In the genomic region with DNA sequence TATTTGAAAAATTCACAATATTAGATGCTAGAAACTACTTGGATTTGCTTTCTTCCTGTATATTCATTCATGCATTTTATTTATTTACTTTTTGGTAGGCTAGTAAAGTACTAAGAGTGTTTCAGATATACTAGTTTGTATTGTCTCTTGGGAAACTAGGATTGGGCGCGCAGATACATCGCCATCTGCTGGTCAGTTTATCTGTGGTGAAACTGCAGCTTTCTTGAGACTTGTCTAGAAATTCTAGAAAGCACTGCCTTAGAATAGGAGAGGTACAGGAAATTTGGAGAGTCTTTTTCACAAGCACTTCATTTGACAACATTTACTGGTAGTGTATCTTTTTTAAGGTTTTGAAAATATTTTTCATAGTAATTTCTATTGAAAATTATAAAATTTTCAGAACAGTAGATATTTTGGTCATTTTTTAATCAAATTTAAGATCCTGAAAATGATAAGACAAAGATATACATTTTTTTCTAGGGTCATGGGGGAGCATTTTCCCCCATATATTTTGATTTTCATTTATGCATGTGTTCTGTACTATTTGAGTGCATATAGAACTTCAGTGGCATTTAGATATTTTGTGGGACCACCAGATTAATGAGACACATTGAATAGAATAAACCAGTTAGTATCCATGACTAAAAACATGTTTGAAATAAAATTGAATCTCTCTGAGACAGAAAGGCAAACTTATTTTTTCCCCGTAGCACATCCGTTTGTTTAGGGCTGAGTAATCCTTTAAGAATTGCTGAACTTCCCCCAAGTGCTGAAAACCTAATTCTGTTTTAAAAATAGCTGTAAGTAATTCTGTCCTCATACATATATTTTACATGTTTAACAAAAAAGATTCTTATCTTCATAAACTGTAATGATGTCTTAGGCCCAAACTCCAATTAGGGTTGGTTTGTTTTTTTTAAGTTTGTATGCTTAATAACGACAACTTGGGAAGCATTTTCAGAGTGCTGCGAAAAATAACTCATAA, we compare ENCODE assay signal across 8 cellular contexts. TPM values are rescaled to one million over a fixed set of nuclear protein-coding genes. Genes with fewer than 3 reads are reported as not detected.
DNase-seq lines count a peak whose midpoint lies in the region; ATAC-seq and TF ChIP-seq lines count a peak whose summit lies in the region.

No MANE protein-coding gene starts in this region.

- ATAC-seq in GM19351 (IDR thresholded peaks at IDR 0.05; ENCODE audit: unreplicated experiment) (peak; percentile 53), left ventricle myocardium superior (peak; percentile 47), GM18519 (IDR thresholded peaks at IDR 0.05; ENCODE audit: low FRiP score, unreplicated experiment) (no peak)

- TF ChIP-seq CTCF in NB4 (IDR thresholded peaks at IDR 0.05; ENCODE audit: low read depth, low read length) (peak; percentile 72), adrenal gland (IDR thresholded peaks at IDR 0.05) (peak; percentile 73 to 94 (median 83))

- H3K27me3 ChIP-seq in SJSA1 (replicated peaks) (no peaks in the 10 kb centered on the region), adrenal gland (no peaks in the 10 kb centered on the region)

- intact Hi-C loops in adrenal gland (cut with DNase I) (loop anchor here (10.0 kb wide), 2 partner anchors 219 to 371 kb away; no protein-coding TSS in a partner anchor), left ventricle myocardium superior (cut with micrococcal nuclease) (loop anchor here (2.0 kb wide), 1 partner anchor 397 kb away; no protein-coding TSS in a partner anchor)

- H3K4me1 ChIP-seq in SJSA1 (replicated peaks): peaks cover 22% of the 10 kb centered on the region
- H3K4me1 ChIP-seq in adrenal gland (replicated peaks in 1 of 2): no peaks in the 10 kb centered on the region

- H3K36me3 ChIP-seq in SJSA1 (no peaks in the 10 kb centered on the region), adrenal gland (replicated peaks in 1 of 2) (no peaks in the 10 kb centered on the region)

- TF ChIP-seq POLR2A in NB4 (IDR thresholded peaks at IDR 0.05; ENCODE audit: extremely low read depth, insufficient read length) (no peak), adrenal gland (IDR thresholded peaks at IDR 0.05) (no peak)

- peak; percentile 55 to 78 for DNase-seq in AML-193 (lab: John Stamatoyannopoulos, UW)
- peak; percentile 68 for DNase-seq in NB4 (ENCODE audit: low read depth)
- DNase-seq in SJSA1 (ENCODE audit: low read depth in 1 of 2, low spot score in 2 of 2): peak; percentile 57 to 70
- peak; percentile 50 to 85 (median 66) for DNase-seq in adrenal gland
- DNase-seq in left ventricle myocardium superior: peak; percentile 44
- DNase-seq in putamen (ENCODE audit: low spot score): peak; percentile 45

- 55 to 59% (median 55%) methylated on average over 7 of the region's 7 CpGs for WGBS in adrenal gland, 4 donors

- H3K27ac ChIP-seq in SJSA1 (peak overlapping the region; percentile 77), adrenal gland (no peak overlapping the region)

- H3K9me3 ChIP-seq in SJSA1 (replicated peaks) (no peaks in the 10 kb centered on the region), adrenal gland (replicated peaks in 1 of 3) (no peaks in the 10 kb centered on the region)

- H3K4me3 ChIP-seq in NB4 (ENCODE audit: low read depth, low read length): no peak overlapping the region
- H3K4me3 ChIP-seq in SJSA1: no peak overlapping the region
- no peak overlapping the region for H3K4me3 ChIP-seq in adrenal gland

RNA-seq across cellular contexts. Expression of gene SLC38A6, which starts 44.5 kb away (rescaled TPM):
- 16.8 and 22.8 TPM in 2 replicates for total RNA-seq in SJSA1 (2014; rRNA removed; shearing (Covaris generic))
- total RNA-seq in adrenal gland: 10 to 100 TPM; 12.5 to 50.3 (median 23.0) TPM
- polyA plus RNA-seq in adrenal gland: 10 to 100 TPM; 25.6 to 53.9 (median 28.0) TPM
- total RNA-seq in left ventricle myocardium superior: 5.3 TPM

RNA-seq across cellular contexts. Expression of gene TRMT5, which starts 44.7 kb away (rescaled TPM):
- 14.8 and 31.4 TPM in 2 replicates for total RNA-seq in SJSA1 (2014; rRNA removed; shearing (Covaris generic))
- 10 to 100 TPM in 4 of 8 donors, 1 to 10 TPM in 4; 4.8 to 16.8 (median 11.5) TPM for total RNA-seq in adrenal gland
- polyA plus RNA-seq in adrenal gland: 10 to 100 TPM in 1 of 3 donors, 1 to 10 TPM in 2; 3.8 to 14.6 (median 4.7) TPM
- 5.7 TPM for total RNA-seq in left ventricle myocardium superior
